15 cellular contexts compared by ENCODE assay signal in genomic region chr12:104960464-104960863, GRCh38. TPM values are rescaled to one million over a fixed set of nuclear protein-coding genes. Genes with fewer than 3 reads are reported as not detected.
DNase-seq lines count a peak whose midpoint lies in the region; ATAC-seq and TF ChIP-seq lines count a peak whose summit lies in the region.
"Had no signal": no experiment of that assay in that cellular context is flagged by ENCODE, and none has a peak within 500 bp of the region (broad histone marks: within the 10 kb centered on the region; RNA-seq: fewer than 3 reads in every experiment).

No MANE protein-coding gene starts in this region.

- H3K4me3 Mint-ChIP-seq in activated CD4-positive, alpha-beta T cell treated with anti-CD3 and anti-CD28 coated beads, Interleukin-2, amount 10 ng/mL, durations not matched to agents 24 days and 14 days = no peak overlapping the region
- H3K4me3 Mint-ChIP-seq in activated CD4-positive, alpha-beta T cell treated with anti-CD3 and anti-CD28 coated beads, Interleukin-2, amount 10 ng/mL, durations not matched to agents 7 days and 5 days = no peak overlapping the region
- H3K4me3 Mint-ChIP-seq in activated T-helper 17 cell treated with anti-CD3 and anti-CD28 coated beads, Interleukin-2, amount 50 U/mL, for 72 hours = no peak overlapping the region
- H3K4me3 Mint-ChIP-seq in naive thymus-derived CD4-positive, alpha-beta T cell = peak overlapping the region in 1 of 10 donors; percentile 1
- no peak overlapping the region for H3K4me3 Mint-ChIP-seq in activated CD4-positive, alpha-beta memory T cell treated with anti-CD3 and anti-CD28 coated beads for 36 hours

- H3K4me1 Mint-ChIP-seq in activated CD4-positive, alpha-beta T cell treated with anti-CD3 and anti-CD28 coated beads, Interleukin-2, amount 10 ng/mL, durations not matched to agents 24 days and 14 days = peaks cover 27% of the 10 kb centered on the region
- H3K4me1 Mint-ChIP-seq in activated CD4-positive, alpha-beta T cell treated with anti-CD3 and anti-CD28 coated beads, Interleukin-2, amount 10 ng/mL, durations not matched to agents 7 days and 5 days = peaks cover 22% of the 10 kb centered on the region
- H3K4me1 Mint-ChIP-seq in activated T-helper 17 cell treated with anti-CD3 and anti-CD28 coated beads, Interleukin-2, amount 50 U/mL, for 72 hours = peaks cover 12% of the 10 kb centered on the region
- H3K4me1 Mint-ChIP-seq in naive thymus-derived CD4-positive, alpha-beta T cell = peaks cover 8 to 29% (median 26%) of the 10 kb centered on the region in 7 donors
- peaks cover 25% of the 10 kb centered on the region for H3K4me1 Mint-ChIP-seq in activated CD4-positive, alpha-beta memory T cell treated with anti-CD3 and anti-CD28 coated beads for 36 hours (ENCODE audit: low read depth)

- H3K36me3 ChIP-seq in osteoblast (ENCODE audit: insufficient read depth, low read length) = no peaks in the 10 kb centered on the region
- H3K36me3 ChIP-seq in naive thymus-derived CD4-positive, alpha-beta T cell (ENCODE audit: control insufficient read depth in 2 of 3, insufficient read depth in 3 of 3, low read length in 3 of 3) = no peaks in the 10 kb centered on the region
- H3K36me3 ChIP-seq: BLaER1 had no signal

- no peaks in the 10 kb centered on the region for H3K9me3 ChIP-seq in osteoblast (ENCODE audit: low read depth, low read length)
- H3K9me3 ChIP-seq in naive thymus-derived CD4-positive, alpha-beta T cell (ENCODE audit: control insufficient read depth in 2 of 3, low read length in 3 of 3) = no peaks in the 10 kb centered on the region
- H3K9me3 ChIP-seq: BLaER1 had no signal

- H4K20me1 ChIP-seq in osteoblast (ENCODE audit: insufficient read depth, low read length) = peaks cover 6% of the 10 kb centered on the region
- H4K20me1 ChIP-seq: BLaER1 had no signal

- H3K27ac Mint-ChIP-seq in activated CD4-positive, alpha-beta T cell treated with anti-CD3 and anti-CD28 coated beads, Interleukin-2, amount 10 ng/mL, durations not matched to agents 24 days and 14 days = no peak overlapping the region
- no peak overlapping the region for H3K27ac Mint-ChIP-seq in activated CD4-positive, alpha-beta T cell treated with anti-CD3 and anti-CD28 coated beads, Interleukin-2, amount 10 ng/mL, durations not matched to agents 7 days and 5 days
- H3K27ac Mint-ChIP-seq in activated T-helper 17 cell treated with anti-CD3 and anti-CD28 coated beads, Interleukin-2, amount 50 U/mL, for 72 hours = peak overlapping the region; percentile 38
- peak overlapping the region in 1 of 9 donors; percentile 77 for H3K27ac Mint-ChIP-seq in naive thymus-derived CD4-positive, alpha-beta T cell
- H3K27ac Mint-ChIP-seq in activated CD4-positive, alpha-beta memory T cell treated with anti-CD3 and anti-CD28 coated beads for 36 hours = no peak overlapping the region
- H3K27ac Mint-ChIP-seq: CD4-positive, CD25-positive, alpha-beta regulatory T cell had no signal

- H3K27me3 ChIP-seq in osteoblast (ENCODE audit: insufficient read depth, low read length) = peaks cover 15% of the 10 kb centered on the region
- H3K27me3 ChIP-seq in naive thymus-derived CD4-positive, alpha-beta T cell (ENCODE audit: control insufficient read depth in 2 of 2, insufficient read depth in 2 of 2, low read length in 2 of 2) = peaks cover 0 to 3% of the 10 kb centered on the region in 2 donors

- H3K27me3 Mint-ChIP-seq in activated CD4-positive, alpha-beta T cell treated with anti-CD3 and anti-CD28 coated beads, Interleukin-2, amount 10 ng/mL, durations not matched to agents 24 days and 14 days = peaks cover 47% of the 10 kb centered on the region
- H3K27me3 Mint-ChIP-seq in activated CD4-positive, alpha-beta T cell treated with anti-CD3 and anti-CD28 coated beads, Interleukin-2, amount 10 ng/mL, durations not matched to agents 7 days and 5 days = peaks cover 63% of the 10 kb centered on the region
- H3K27me3 Mint-ChIP-seq in activated T-helper 17 cell treated with anti-CD3 and anti-CD28 coated beads, Interleukin-2, amount 50 U/mL, for 72 hours = peaks cover 16% of the 10 kb centered on the region
- peaks cover 11 to 59% (median 20%) of the 10 kb centered on the region in 5 donors for H3K27me3 Mint-ChIP-seq in naive thymus-derived CD4-positive, alpha-beta T cell
- peaks cover 13% of the 10 kb centered on the region for H3K27me3 Mint-ChIP-seq in activated CD4-positive, alpha-beta memory T cell treated with anti-CD3 and anti-CD28 coated beads for 36 hours

- H3K27ac ChIP-seq in osteoblast (ENCODE audit: low read depth, low read length) = peak overlapping the region; percentile 62
- no peak overlapping the region for H3K27ac ChIP-seq in naive thymus-derived CD4-positive, alpha-beta T cell (ENCODE audit: low read depth, low read length)
- H3K27ac ChIP-seq: 22Rv1, BLaER1 had no signal

- no peak overlapping the region for H3K4me3 ChIP-seq in osteoblast (ENCODE audit: insufficient read depth, low read length)
- H3K4me3 ChIP-seq in naive thymus-derived CD4-positive, alpha-beta T cell (ENCODE audit: low read length) = no peak overlapping the region
- H3K4me3 ChIP-seq: BLaER1 had no signal

- H3K4me2 ChIP-seq in osteoblast (ENCODE audit: insufficient read depth, low read length) = peak overlapping the region; percentile 93
- H3K4me2 ChIP-seq: BLaER1 had no signal

- CTCF ChIA-PET in activated CD4-positive, alpha-beta T cell treated with anti-CD3 and anti-CD28 coated beads, Interleukin-2, amount 10 ng/mL, durations not matched to agents 7 days and 5 days (lab: Charles Lee) = interaction anchor here (1.3 kb wide), 1 partner anchor 25 kb away, joined by 4 read pairs; no protein-coding TSS in a partner anchor
- CTCF ChIA-PET in naive thymus-derived CD4-positive, alpha-beta T cell (lab: Charles Lee) = no interaction called here
- CTCF ChIA-PET in activated CD4-positive, alpha-beta memory T cell treated with anti-CD3 and anti-CD28 coated beads for 36 hours (lab: Charles Lee) = interaction anchor here (1.4 kb wide), 1 partner anchor 29 kb away, joined by 3 read pairs; no protein-coding TSS in a partner anchor

- peak; percentile 51 for DNase-seq in activated CD4-positive, alpha-beta T cell treated with anti-CD3 and anti-CD28 coated beads, Interleukin-2, amount 10 ng/mL, durations not matched to agents 24 days and 14 days
- DNase-seq in activated CD4-positive, alpha-beta T cell treated with anti-CD3 and anti-CD28 coated beads, Interleukin-2, amount 10 ng/mL, durations not matched to agents 7 days and 5 days = no peak
- DNase-seq in osteoblast (ENCODE audit: insufficient read length, low spot score, missing footprints) = no peak
- no peak for DNase-seq in C1 segment of cervical spinal cord (lab: John Stamatoyannopoulos, UW)
- no peak for DNase-seq in naive thymus-derived CD4-positive, alpha-beta T cell
- DNase-seq in activated CD4-positive, alpha-beta memory T cell treated with anti-CD3 and anti-CD28 coated beads for 36 hours = no peak
- DNase-seq in cerebellum (ENCODE audit: low spot score) = no peak
- DNase-seq: AML-193; Calu3; CD4-positive, CD25-positive, alpha-beta regulatory T cell; DMS 273 treated with DMSO at 0.1 percent for 48 hours had no signal

- no peak for TF ChIP-seq CTCF in osteoblast (IDR thresholded peaks at IDR 0.05; ENCODE audit: extremely low read depth, low read depth, low read length)

- H3K36me3 Mint-ChIP-seq in activated CD4-positive, alpha-beta T cell treated with anti-CD3 and anti-CD28 coated beads, Interleukin-2, amount 10 ng/mL, durations not matched to agents 24 days and 14 days (ENCODE audit: low read depth) = peaks cover 2% of the 10 kb centered on the region
- no peaks in the 10 kb centered on the region for H3K36me3 Mint-ChIP-seq in activated CD4-positive, alpha-beta T cell treated with anti-CD3 and anti-CD28 coated beads, Interleukin-2, amount 10 ng/mL, durations not matched to agents 7 days and 5 days (ENCODE audit: low read depth)
- H3K36me3 Mint-ChIP-seq in activated T-helper 17 cell treated with anti-CD3 and anti-CD28 coated beads, Interleukin-2, amount 50 U/mL, for 72 hours (ENCODE audit: low read depth) = peaks cover 11% of the 10 kb centered on the region
- no peaks in the 10 kb centered on the region for H3K36me3 Mint-ChIP-seq in naive thymus-derived CD4-positive, alpha-beta T cell
- no peaks in the 10 kb centered on the region for H3K36me3 Mint-ChIP-seq in activated CD4-positive, alpha-beta memory T cell treated with anti-CD3 and anti-CD28 coated beads for 36 hours
- H3K36me3 Mint-ChIP-seq: CD4-positive, CD25-positive, alpha-beta regulatory T cell had no signal

- POLR2A ChIA-PET in activated CD4-positive, alpha-beta T cell treated with anti-CD3 and anti-CD28 coated beads, Interleukin-2, amount 10 ng/mL, durations not matched to agents 7 days and 5 days (lab: Charles Lee) = no interaction called here
- POLR2A ChIA-PET in naive thymus-derived CD4-positive, alpha-beta T cell (lab: Charles Lee) = no interaction called here
- POLR2A ChIA-PET in activated CD4-positive, alpha-beta memory T cell treated with anti-CD3 and anti-CD28 coated beads for 36 hours (lab: Charles Lee) = no interaction called here

- H3K9me3 Mint-ChIP-seq in activated CD4-positive, alpha-beta T cell treated with anti-CD3 and anti-CD28 coated beads, Interleukin-2, amount 10 ng/mL, durations not matched to agents 24 days and 14 days = no peaks in the 10 kb centered on the region
- H3K9me3 Mint-ChIP-seq in activated CD4-positive, alpha-beta T cell treated with anti-CD3 and anti-CD28 coated beads, Interleukin-2, amount 10 ng/mL, durations not matched to agents 7 days and 5 days = no peaks in the 10 kb centered on the region
- H3K9me3 Mint-ChIP-seq in activated T-helper 17 cell treated with anti-CD3 and anti-CD28 coated beads, Interleukin-2, amount 50 U/mL, for 72 hours = no peaks in the 10 kb centered on the region
- no peaks in the 10 kb centered on the region for H3K9me3 Mint-ChIP-seq in naive thymus-derived CD4-positive, alpha-beta T cell
- no peaks in the 10 kb centered on the region for H3K9me3 Mint-ChIP-seq in activated CD4-positive, alpha-beta memory T cell treated with anti-CD3 and anti-CD28 coated beads for 36 hours
- H3K9me3 Mint-ChIP-seq: CD4-positive, CD25-positive, alpha-beta regulatory T cell had no signal

- ATAC-seq in activated T-helper 17 cell treated with anti-CD3 and anti-CD28 coated beads, Interleukin-2, amount 50 U/mL, for 72 hours (replicated peaks) = no peak
- no peak for ATAC-seq in naive thymus-derived CD4-positive, alpha-beta T cell
- ATAC-seq: HCT116 had no signal

- intact Hi-C loops in activated CD4-positive, alpha-beta T cell treated with anti-CD3 and anti-CD28 coated beads, Interleukin-2, amount 10 ng/mL, durations not matched to agents 24 days and 14 days (cut with micrococcal nuclease) = no loop called here
- intact Hi-C loops in naive thymus-derived CD4-positive, alpha-beta T cell (cut with micrococcal nuclease) = loop anchor here in 1 of 2 donors (2.0 kb wide), 1 partner anchor 212 kb away; no protein-coding TSS in a partner anchor
- intact Hi-C loops in activated CD4-positive, alpha-beta memory T cell treated with anti-CD3 and anti-CD28 coated beads for 36 hours (cut with micrococcal nuclease) = no loop called here

- no peak overlapping the region for H2AFZ ChIP-seq in osteoblast (ENCODE audit: low read length)

- H3K79me2 ChIP-seq in osteoblast (ENCODE audit: insufficient read depth, low read length) = no peaks in the 10 kb centered on the region

- peaks cover 28% of the 10 kb centered on the region for H3K4me1 ChIP-seq in osteoblast (ENCODE audit: insufficient read depth, low read length)
- peaks cover 6 to 9% of the 10 kb centered on the region in 2 donors for H3K4me1 ChIP-seq in naive thymus-derived CD4-positive, alpha-beta T cell (ENCODE audit: control insufficient read depth in 2 of 2, insufficient read depth in 2 of 2, low read length in 2 of 2)

RNA-seq across cellular contexts. Expression of gene SLC41A2, which starts 2.4 kb away (rescaled TPM):
- 11.5 and 12.3 TPM in 2 replicates for total RNA-seq in activated CD4-positive, alpha-beta T cell treated with anti-CD3 and anti-CD28 coated beads, Interleukin-2, amount 10 ng/mL, durations not matched to agents 24 days and 14 days
- 1 to 10 TPM; 2.1 to 2.4 TPM for total RNA-seq in activated CD4-positive, alpha-beta T cell treated with anti-CD3 and anti-CD28 coated beads, Interleukin-2, amount 10 ng/mL, durations not matched to agents 7 days and 5 days
- 10 to 100 TPM; 16.8 to 52.8 TPM for total RNA-seq in activated T-helper 17 cell treated with anti-CD3 and anti-CD28 coated beads, Interleukin-2, amount 50 U/mL, for 72 hours
- total RNA-seq in osteoblast = 36.5 and 36.6 TPM in 2 replicates
- 10 to 100 TPM in 1 of 5 experiments, 1 to 10 TPM in 4; 2.0 to 12.7 (median 2.6) TPM for total RNA-seq in naive thymus-derived CD4-positive, alpha-beta T cell
- under 1 TPM; 0.08 to 0.12 TPM for polyA plus RNA-seq in naive thymus-derived CD4-positive, alpha-beta T cell
- total RNA-seq in activated CD4-positive, alpha-beta memory T cell treated with anti-CD3 and anti-CD28 coated beads for 36 hours = 1 to 10 TPM; 7.6 to 7.7 TPM
- total RNA-seq in cerebellum = 70.6 TPM

RNA-seq across cellular contexts. Expression of gene NOPCHAP1, which starts 25.7 kb away (rescaled TPM):
- 39.8 and 41.3 TPM in 2 replicates for total RNA-seq in activated CD4-positive, alpha-beta T cell treated with anti-CD3 and anti-CD28 coated beads, Interleukin-2, amount 10 ng/mL, durations not matched to agents 24 days and 14 days
- total RNA-seq in activated CD4-positive, alpha-beta T cell treated with anti-CD3 and anti-CD28 coated beads, Interleukin-2, amount 10 ng/mL, durations not matched to agents 7 days and 5 days = 10 to 100 TPM; 12.7 to 14.6 TPM
- total RNA-seq in activated T-helper 17 cell treated with anti-CD3 and anti-CD28 coated beads, Interleukin-2, amount 50 U/mL, for 72 hours = 10 to 100 TPM; 20.4 to 31.8 TPM
- 4.3 and 4.4 TPM in 2 replicates for total RNA-seq in osteoblast
- 10 to 100 TPM; 10.5 to 18.0 (median 15.2) TPM for total RNA-seq in naive thymus-derived CD4-positive, alpha-beta T cell
- polyA plus RNA-seq in naive thymus-derived CD4-positive, alpha-beta T cell = 10 to 100 TPM; 11.6 to 11.7 TPM
- total RNA-seq in activated CD4-positive, alpha-beta memory T cell treated with anti-CD3 and anti-CD28 coated beads for 36 hours = 10 to 100 TPM; 30.5 to 30.9 TPM
- total RNA-seq in cerebellum = 21.1 TPM
